In genomic region chr1:242523282-242523967, GRCh38 we compare ENCODE assay signal across 9 cellular contexts. TPM values are rescaled to one million over a fixed set of nuclear protein-coding genes. Genes with fewer than 3 reads are reported as not detected.
DNase-seq lines count a peak whose midpoint lies in the region; ATAC-seq, FAIRE-seq and TF ChIP-seq lines count a peak whose summit lies in the region.
"Had no signal": no experiment of that assay in that cellular context is flagged by ENCODE, and none has a peak within 500 bp of the region (broad histone marks: within the 10 kb centered on the region; RNA-seq: fewer than 3 reads in every experiment).

No MANE protein-coding gene starts in this region.

- no peaks in the 10 kb centered on the region for H3K9me3 Mint-ChIP-seq in GM23338
- H3K9me3 Mint-ChIP-seq: dendritic cell treated with granulocyte-macrophage colony-stimulating factor and Interleukin-4, amounts not matched to agents 40 ng/mL and 50 ng/mL, for 4 days had no signal

- ATAC-seq in GM23338 (peak; percentile 47), T-helper 17 cell (no peak), GM19455 (IDR thresholded peaks at IDR 0.05; ENCODE audit: unreplicated experiment) (no peak)

- H3K27ac ChIP-seq in GM23338 (ENCODE audit: low read depth): no peak overlapping the region

- no peaks in the 10 kb centered on the region for H3F3A ChIP-seq in GM23338 (replicated peaks; ENCODE audit: low read depth)

- peak overlapping the region; percentile 97 for H2AFZ ChIP-seq in GM23338

- H3K4me1 ChIP-seq in GM23338 (ENCODE audit: insufficient read depth) (peaks cover 30% of the 10 kb centered on the region), iPS-15b (ENCODE audit: control insufficient read depth, insufficient read depth, low read length) (no peaks in the 10 kb centered on the region), skeletal muscle satellite cell (ENCODE audit: control insufficient read depth, insufficient read depth, low read length) (peaks cover 25% of the 10 kb centered on the region)

- H3K27me3 ChIP-seq in GM23338 (ENCODE audit: insufficient read depth) (peaks cover 40% of the 10 kb centered on the region), iPS-15b (ENCODE audit: control insufficient read depth, insufficient read depth, low read length) (peaks cover 42% of the 10 kb centered on the region), skeletal muscle satellite cell (ENCODE audit: control insufficient read depth, insufficient read depth, low read length) (peaks cover 31% of the 10 kb centered on the region)

- DNase-seq in GM23338 (ENCODE audit: low spot score) (peak; percentile 62), T-helper 17 cell (no peak), urothelium cell line (ENCODE audit: low spot score) (no peak), SIG-M5 (lab: John Stamatoyannopoulos, UW) (no peak)
- DNase-seq: NCI-H187 treated with DMSO at 0.1 percent for 48 hours had no signal

- no peaks in the 10 kb centered on the region for H3K9me3 ChIP-seq in T-helper 17 cell (ENCODE audit: control insufficient read depth, low read length, poor library complexity, severe bottlenecking)
- no peaks in the 10 kb centered on the region for H3K9me3 ChIP-seq in iPS-15b (ENCODE audit: control insufficient read depth, insufficient read depth, low read length)
- no peaks in the 10 kb centered on the region for H3K9me3 ChIP-seq in skeletal muscle satellite cell (replicated peaks; ENCODE audit: low read length)

- FAIRE-seq in urothelium cell line (lab: Jason Lieb, UNC): no peak

- peak overlapping the region; percentile 96 for H3K4me3 ChIP-seq in GM23338
- peak overlapping the region; percentile 88 for H3K4me3 ChIP-seq in iPS-15b (ENCODE audit: low read depth, low read length)
- H3K4me3 ChIP-seq in skeletal muscle satellite cell (ENCODE audit: low read length): peak overlapping the region; percentile 74

- H3K4me1 Mint-ChIP-seq in GM23338 (peaks cover 19% of the 10 kb centered on the region), T-helper 17 cell (peaks cover 4% of the 10 kb centered on the region)

- peaks cover 45% of the 10 kb centered on the region for H3K79me2 ChIP-seq in GM23338 (replicated peaks; ENCODE audit: insufficient read depth)

- no peak overlapping the region for H3K9ac ChIP-seq in iPS-15b (ENCODE audit: low read depth, low read length)
- no peak overlapping the region for H3K9ac ChIP-seq in skeletal muscle satellite cell (ENCODE audit: low read depth, low read length)

- H3K4me3 Mint-ChIP-seq in GM23338: peak overlapping the region; percentile 91
- H3K4me3 Mint-ChIP-seq in T-helper 17 cell: peak overlapping the region; percentile 68
- H3K4me3 Mint-ChIP-seq: dendritic cell treated with granulocyte-macrophage colony-stimulating factor and Interleukin-4, amounts not matched to agents 40 ng/mL and 50 ng/mL, for 4 days had no signal

- no peaks in the 10 kb centered on the region for H3K36me3 ChIP-seq in GM23338 (ENCODE audit: insufficient read depth)
- no peaks in the 10 kb centered on the region for H3K36me3 ChIP-seq in iPS-15b (ENCODE audit: control insufficient read depth, insufficient read depth, low read length)
- no peaks in the 10 kb centered on the region for H3K36me3 ChIP-seq in skeletal muscle satellite cell (ENCODE audit: insufficient read depth, low read length)

- no peaks in the 10 kb centered on the region for H4K20me1 ChIP-seq in GM23338 (replicated peaks; ENCODE audit: insufficient read depth)

- H3K36me3 Mint-ChIP-seq in GM23338 (ENCODE audit: low read depth) (no peaks in the 10 kb centered on the region), T-helper 17 cell (ENCODE audit: low read depth) (no peaks in the 10 kb centered on the region)

- H3K27me3 Mint-ChIP-seq in GM23338 (ENCODE audit: insufficient read depth, low read depth, poor library complexity) (peaks cover 39% of the 10 kb centered on the region), T-helper 17 cell (peaks cover 64% of the 10 kb centered on the region)

- H3K4me2 ChIP-seq in GM23338 (peak overlapping the region; percentile 95), skeletal muscle satellite cell (ENCODE audit: low read length) (peak overlapping the region; percentile 97)

- TF ChIP-seq CTCF in GM23338 (conservative IDR thresholded peaks at IDR 0.05; ENCODE audit: low read depth in 2 of 2): no peak

- no peaks in the 10 kb centered on the region for H3K9me2 ChIP-seq in GM23338 (ENCODE audit: insufficient read depth)

- H3K27ac Mint-ChIP-seq in GM23338: no peak overlapping the region
- no peak overlapping the region for H3K27ac Mint-ChIP-seq in T-helper 17 cell
- H3K27ac Mint-ChIP-seq: dendritic cell treated with granulocyte-macrophage colony-stimulating factor and Interleukin-4, amounts not matched to agents 40 ng/mL and 50 ng/mL, for 4 days had no signal

TF ChIP-seq in GM23338, 12 proteins besides CTCF, POLR2A, EP300 and RAD21:
- TF ChIP-seq EZH2 (IDR thresholded peaks at IDR 0.05; ENCODE audit: low read depth, unreplicated experiment) (peak; percentile 30), NANOG (IDR thresholded peaks at IDR 0.05; ENCODE audit: borderline replicate concordance) (no peak)

RNA-seq across cellular contexts. Expression of gene PLD5, which starts 1.1 kb away (rescaled TPM):
- total RNA-seq in GM23338 (2014; rRNA removed; shearing (Covaris generic)): 4.2 and 5.8 TPM in 2 replicates
- 4.1 and 5.5 TPM in 2 replicates for polyA plus RNA-seq in GM23338 (2016; fragmentation: Nextera tagmentation; extraction: Ambion mirVana)
- total RNA-seq in T-helper 17 cell: not detected
- total RNA-seq in skeletal muscle satellite cell (2012; rRNA removed): under 0.01 TPM in 1 of 2 replicates, not detected in the other
